ENCODE assay signal across 15 cellular contexts in genomic region chr9:5842926-5843325, GRCh38. TPM values are rescaled to one million over a fixed set of nuclear protein-coding genes. Genes with fewer than 3 reads are reported as not detected.
DNase-seq lines count a peak whose midpoint lies in the region; ATAC-seq and TF ChIP-seq lines count a peak whose summit lies in the region.
"Had no signal": no experiment of that assay in that cellular context is flagged by ENCODE, and none has a peak within 500 bp of the region (broad histone marks: within the 10 kb centered on the region; RNA-seq: fewer than 3 reads in every experiment).

No MANE protein-coding gene starts in this region.

- H2AFZ ChIP-seq in DND-41 (ENCODE audit: low read depth, low read length) = no peak overlapping the region

- H3K9ac ChIP-seq in DND-41 (ENCODE audit: low read depth, low read length) = no peak overlapping the region

- no peaks in the 10 kb centered on the region for H3K27me3 Mint-ChIP-seq in activated CD4-positive, alpha-beta memory T cell treated with anti-CD3 and anti-CD28 coated beads, Interleukin-2, amount 10 ng/mL, durations not matched to agents 7 days and 5 days
- no peaks in the 10 kb centered on the region for H3K27me3 Mint-ChIP-seq in mesothelial cell of epicardium (ENCODE audit: low read depth)

- peaks cover 4% of the 10 kb centered on the region for H3K27me3 ChIP-seq in DND-41 (ENCODE audit: insufficient read depth, low read length, poor library complexity)
- H3K27me3 ChIP-seq: dorsolateral prefrontal cortex had no signal

- no peak overlapping the region for H3K4me3 Mint-ChIP-seq in activated CD4-positive, alpha-beta memory T cell treated with anti-CD3 and anti-CD28 coated beads, Interleukin-2, amount 10 ng/mL, durations not matched to agents 7 days and 5 days
- H3K4me3 Mint-ChIP-seq in mesothelial cell of epicardium = no peak overlapping the region

- H3K27ac ChIP-seq in 22Rv1 = peak overlapping the region; percentile 61
- H3K27ac ChIP-seq in DND-41 (ENCODE audit: low read length) = no peak overlapping the region

- peak overlapping the region; percentile 57; the same call in 1 of the 2 replicates for H3K4me2 ChIP-seq in DND-41 (ENCODE audit: insufficient read depth, low read length)

- TF ChIP-seq CTCF in 22Rv1 (IDR thresholded peaks at IDR 0.05) (no peak), DND-41 (IDR thresholded peaks at IDR 0.05; ENCODE audit: borderline replicate concordance, extremely low read depth, low read length, poor library complexity, severe bottlenecking) (no peak), mesothelial cell of epicardium (IDR thresholded peaks at IDR 0.05; ENCODE audit: unreplicated experiment) (no peak)

- no peaks in the 10 kb centered on the region for H3K36me3 ChIP-seq in DND-41 (ENCODE audit: insufficient read depth, low read length)

- peaks cover 7% of the 10 kb centered on the region for H3K9me3 Mint-ChIP-seq in activated CD4-positive, alpha-beta memory T cell treated with anti-CD3 and anti-CD28 coated beads, Interleukin-2, amount 10 ng/mL, durations not matched to agents 7 days and 5 days
- no peaks in the 10 kb centered on the region for H3K9me3 Mint-ChIP-seq in mesothelial cell of epicardium
- H3K9me3 Mint-ChIP-seq: stimulated activated naive CD8-positive, alpha-beta T cell treated with anti-CD3 and anti-CD28 coated beads, Interleukin-15, Interleukin-2, amounts not matched to agents 100 ng/mL and 50 ng/mL, for 24 hours had no signal

- peak overlapping the region; percentile 97 for H3K27ac Mint-ChIP-seq in activated CD4-positive, alpha-beta memory T cell treated with anti-CD3 and anti-CD28 coated beads, Interleukin-2, amount 10 ng/mL, durations not matched to agents 7 days and 5 days
- peak overlapping the region; percentile 91 for H3K27ac Mint-ChIP-seq in mesothelial cell of epicardium

- H3K79me2 ChIP-seq in DND-41 (ENCODE audit: insufficient read depth, low read length) = no peaks in the 10 kb centered on the region

- H3K4me1 ChIP-seq in DND-41 (ENCODE audit: insufficient read depth, low read length) = peaks cover 58% of the 10 kb centered on the region

- H3K36me3 Mint-ChIP-seq in activated CD4-positive, alpha-beta memory T cell treated with anti-CD3 and anti-CD28 coated beads, Interleukin-2, amount 10 ng/mL, durations not matched to agents 7 days and 5 days (ENCODE audit: low read depth) = peaks cover 58% of the 10 kb centered on the region
- no peaks in the 10 kb centered on the region for H3K36me3 Mint-ChIP-seq in mesothelial cell of epicardium

- POLR2A ChIA-PET in activated CD4-positive, alpha-beta memory T cell treated with anti-CD3 and anti-CD28 coated beads, Interleukin-2, amount 10 ng/mL, durations not matched to agents 7 days and 5 days (lab: Charles Lee) = interaction anchor here (1.1 to 6.9 kb wide), 6 partner anchors 11 to 570 kb away, joined by 3 to 74 read pairs (median 6); partner anchors contain the start of genes ERMP1, RIC1 and UHRF2

- DNase-seq in DND-41 = no peak
- DNase-seq in activated CD4-positive, alpha-beta memory T cell treated with anti-CD3 and anti-CD28 coated beads, Interleukin-2, amount 10 ng/mL, durations not matched to agents 7 days and 5 days = no peak
- no peak for DNase-seq in mesothelial cell of epicardium (ENCODE audit: low spot score in 2 of 2, unreplicated experiment in 2 of 2)
- DNase-seq in DMS153 treated with DMSO at 0.1 percent for 48 hours (lab: John Stamatoyannopoulos, UW; ENCODE audit: unreplicated experiment) = no peak
- DNase-seq in GF-D8 (lab: John Stamatoyannopoulos, UW) = no peak
- DNase-seq in dermis blood vessel endothelial cell = no peak
- DNase-seq: AML-193, anterior cingulate cortex, dorsolateral prefrontal cortex, midbrain, NCI-H524, Right ventricle myocardium superior had no signal

- no peaks in the 10 kb centered on the region for H3K9me3 ChIP-seq in DND-41 (ENCODE audit: insufficient read depth, low read length, severe bottlenecking)

- no peak overlapping the region for H3K4me3 ChIP-seq in DND-41 (ENCODE audit: low read depth in 1 of 2, low read length in 2 of 2)

- peaks cover 80% of the 10 kb centered on the region for H3K4me1 Mint-ChIP-seq in activated CD4-positive, alpha-beta memory T cell treated with anti-CD3 and anti-CD28 coated beads, Interleukin-2, amount 10 ng/mL, durations not matched to agents 7 days and 5 days
- peaks cover 51% of the 10 kb centered on the region for H3K4me1 Mint-ChIP-seq in mesothelial cell of epicardium

- H4K20me1 ChIP-seq in DND-41 (ENCODE audit: insufficient read depth, low read length) = peaks cover 16% of the 10 kb centered on the region

- ATAC-seq in DND-41 (ENCODE audit: insufficient read depth, low read depth) (no peak), GM19455 (IDR thresholded peaks at IDR 0.05; ENCODE audit: unreplicated experiment) (no peak)

- CTCF ChIA-PET in activated CD4-positive, alpha-beta memory T cell treated with anti-CD3 and anti-CD28 coated beads, Interleukin-2, amount 10 ng/mL, durations not matched to agents 7 days and 5 days (lab: Charles Lee) = interaction anchor here (0.7 to 5.2 kb wide), 7 partner anchors 8 to 215 kb away, joined by 3 to 64 read pairs (median 5); partner anchors contain the start of genes ERMP1 and RIC1

RNA-seq across cellular contexts. Expression of gene ERMP1, which starts 10.0 kb away (rescaled TPM):
- total RNA-seq in activated CD4-positive, alpha-beta memory T cell treated with anti-CD3 and anti-CD28 coated beads, Interleukin-2, amount 10 ng/mL, durations not matched to agents 7 days and 5 days = 10 to 100 TPM; 35.1 to 39.1 TPM
- total RNA-seq in mesothelial cell of epicardium (25.2 to 26.1 TPM (median 25.4 TPM) in 3 replicates), dermis blood vessel endothelial cell (36.6 and 45.9 TPM in 2 replicates)

RNA-seq across cellular contexts. Expression of gene MLANA, which starts 47.8 kb away (rescaled TPM):
- not detected for total RNA-seq in activated CD4-positive, alpha-beta memory T cell treated with anti-CD3 and anti-CD28 coated beads, Interleukin-2, amount 10 ng/mL, durations not matched to agents 7 days and 5 days
- total RNA-seq in mesothelial cell of epicardium = not detected in 3 replicates
- total RNA-seq in dermis blood vessel endothelial cell = not detected in 2 replicates
- total RNA-seq: dorsolateral prefrontal cortex, Right ventricle myocardium superior had no signal
